26 cellular contexts compared by ENCODE assay signal in genomic region chr3:27043328-27043956, GRCh38.
"Had no signal": no experiment of that assay in that cellular context is flagged by ENCODE, and none has a peak within 500 bp of the region (broad histone marks: within the 10 kb centered on the region; RNA-seq: fewer than 3 reads in every experiment).

No MANE protein-coding gene starts in this region.

- H3K27ac Mint-ChIP-seq: activated naive CD8-positive, alpha-beta T cell treated with anti-CD3 and anti-CD28 coated beads, Interleukin-2, amount 10 ng/mL, durations not matched to agents 7 days and 5 days; activated T-helper 2 cell treated with anti-CD3 and anti-CD28 coated beads, Interferon-gamma antibody, Interleukin-2, Interleukin-4, amounts not matched to agents 10 μg/mL and 5 μg/mL and 100 μg/mL, durations not matched to agents 14 hours and 24 hours and 36 hours; memory B cell; nephron progenitor cell; stimulated activated naive B cell treated with anti-CD40 and anti-IgM and Interleukin-4, amounts not matched to agents 10 μg/mL and 1 μg/mL and 100 μg/mL, for 72 hours; T-helper 2 cell treated with Interferon-gamma antibody and Interleukin-4, amounts not matched to agents 5 μg/mL and 100 μg/mL, for 36 hours; type B pancreatic cell had no signal

- H3K27me3 ChIP-seq: breast epithelium, testis, vagina had no signal

- H3K4me3 ChIP-seq: breast epithelium, mucosa of descending colon, testis, vagina had no signal

- H3K9me3 Mint-ChIP-seq: activated naive CD8-positive, alpha-beta T cell treated with anti-CD3 and anti-CD28 coated beads, Interleukin-2, amount 10 ng/mL, durations not matched to agents 7 days and 5 days; activated T-cell treated with anti-CD3 and anti-CD28 coated beads, Interleukin-2, amount 50 U/mL, for 4 hours; activated T-helper 2 cell treated with anti-CD3 and anti-CD28 coated beads, Interferon-gamma antibody, Interleukin-2, Interleukin-4, amounts not matched to agents 10 μg/mL and 5 μg/mL and 100 μg/mL, durations not matched to agents 14 hours and 24 hours and 36 hours; memory B cell; T-helper 2 cell treated with Interferon-gamma antibody and Interleukin-4, amounts not matched to agents 5 μg/mL and 100 μg/mL, for 36 hours; type B pancreatic cell had no signal

- H3K36me3 ChIP-seq: breast epithelium, vagina, WERI-Rb-1 had no signal

- H3K9me3 ChIP-seq: breast epithelium, mucosa of descending colon, testis had no signal

- H3K4me1 Mint-ChIP-seq: activated naive CD8-positive, alpha-beta T cell treated with anti-CD3 and anti-CD28 coated beads, Interleukin-2, amount 10 ng/mL, durations not matched to agents 7 days and 5 days; central memory CD8-positive, alpha-beta T cell; memory B cell; stimulated activated naive B cell treated with anti-CD40 and anti-IgM and Interleukin-4, amounts not matched to agents 10 μg/mL and 1 μg/mL and 100 μg/mL, for 72 hours had no signal

- ATAC-seq: activated T-cell treated with anti-CD3 and anti-CD28 coated beads, Interleukin-2, amount 50 U/mL, for 4 hours; esophagus mucosa; left colon; mucosa of descending colon; stimulated activated naive B cell treated with anti-CD40 and anti-IgM and Interleukin-4, amounts not matched to agents 10 μg/mL and 1 μg/mL and 100 μg/mL, for 72 hours had no signal

- DNase-seq: activated CD4-positive, alpha-beta T cell treated with anti-CD3 and anti-CD28 coated beads for 1 hour; activated CD8-positive, alpha-beta memory T cell treated with anti-CD3 and anti-CD28 coated beads for 24 hours; activated CD8-positive, alpha-beta memory T cell treated with anti-CD3 and anti-CD28 coated beads, Interleukin-2, amount 50 U/mL, for 4 hours; activated naive CD4-positive, alpha-beta T cell; activated naive CD8-positive, alpha-beta T cell treated with anti-CD3 and anti-CD28 coated beads, Interleukin-2, amount 10 ng/mL, durations not matched to agents 7 days and 5 days; activated T-cell treated with anti-CD3 and anti-CD28 coated beads, Interleukin-2, amount 50 U/mL, for 4 hours; amniotic stem cell; effector memory CD4-positive, alpha-beta T cell; foreskin melanocyte; left colon; mucosa of descending colon; nephron progenitor cell; retina; stimulated activated CD4-positive, alpha-beta T cell treated with anti-CD3 and anti-CD28 coated beads, Interleukin-2, amount 100 ng/mL, for 48 hours; stimulated activated CD8-positive, alpha-beta memory T cell treated with anti-CD3 and anti-CD28 coated beads, Interleukin-4, amount 100 ng/mL, for 48 hours; stimulated activated naive B cell treated with anti-CD40 and anti-IgM and Interleukin-4, amounts not matched to agents 10 μg/mL and 1 μg/mL and 100 μg/mL, for 72 hours; testis; WERI-Rb-1 had no signal

- H3K4me1 ChIP-seq: breast epithelium, testis had no signal

- H3K27ac ChIP-seq: breast epithelium, testis, vagina, WERI-Rb-1 had no signal

- H3K36me3 Mint-ChIP-seq: activated naive CD8-positive, alpha-beta T cell treated with anti-CD3 and anti-CD28 coated beads, Interleukin-2, amount 10 ng/mL, durations not matched to agents 7 days and 5 days; memory B cell; stimulated activated naive B cell treated with anti-CD40 and anti-IgM and Interleukin-4, amounts not matched to agents 10 μg/mL and 1 μg/mL and 100 μg/mL, for 72 hours; type B pancreatic cell had no signal

- H3K27me3 Mint-ChIP-seq: activated naive CD8-positive, alpha-beta T cell treated with anti-CD3 and anti-CD28 coated beads, Interleukin-2, amount 10 ng/mL, durations not matched to agents 7 days and 5 days; memory B cell; stimulated activated naive B cell treated with anti-CD40 and anti-IgM and Interleukin-4, amounts not matched to agents 10 μg/mL and 1 μg/mL and 100 μg/mL, for 72 hours; type B pancreatic cell had no signal

- H3K4me3 Mint-ChIP-seq: activated naive CD8-positive, alpha-beta T cell treated with anti-CD3 and anti-CD28 coated beads, Interleukin-2, amount 10 ng/mL, durations not matched to agents 7 days and 5 days; activated T-cell treated with anti-CD3 and anti-CD28 coated beads, Interleukin-2, amount 50 U/mL, for 4 hours; central memory CD8-positive, alpha-beta T cell; memory B cell; nephron progenitor cell; stimulated activated naive B cell treated with anti-CD40 and anti-IgM and Interleukin-4, amounts not matched to agents 10 μg/mL and 1 μg/mL and 100 μg/mL, for 72 hours; T-helper 2 cell treated with Interferon-gamma antibody and Interleukin-4, amounts not matched to agents 5 μg/mL and 100 μg/mL, for 36 hours; type B pancreatic cell had no signal
